Comparison of ENCODE assay signal across 11 cellular contexts in genomic region chr11:119405448-119405847, GRCh38. TPM values are rescaled to one million over a fixed set of nuclear protein-coding genes. Genes with fewer than 3 reads are reported as not detected.
DNase-seq lines count a peak whose midpoint lies in the region; TF ChIP-seq lines count a peak whose summit lies in the region.
"Not testable (repeated sequence)": the region's sequence is repeated elsewhere in the genome, so short reads cannot be mapped to it uniquely, and the experiment has no call there.
"Had no signal": no experiment of that assay in that cellular context is flagged by ENCODE, and none has a peak within 500 bp of the region (broad histone marks: within the 10 kb centered on the region; RNA-seq: fewer than 3 reads in every experiment).

No MANE protein-coding gene starts in this region.

- CTCF ChIA-PET in SK-N-SH (lab: Yijun Ruan, JAX) = interaction anchor here (0.9 to 2.1 kb wide), 3 partner anchors 24 to 69 kb away, joined by 3 to 6 read pairs (median 5); partner anchors contain the start of gene USP2

- in situ Hi-C loops in GM23248 (cut with MboI) = not testable (repeated sequence)

- not testable (repeated sequence) for DNase-seq in GM23248; SK-N-SH; mesothelial cell of epicardium (ENCODE audit: low spot score in 2 of 2, unreplicated experiment in 2 of 2)
- peak; percentile 34 for DNase-seq in type B pancreatic cell (ENCODE audit: extremely low spot score, unreplicated experiment)

- not testable (repeated sequence) for H2AFZ ChIP-seq in GM23248; SK-N-SH (ENCODE audit: low read depth)

- H3K9ac ChIP-seq in GM23248, SK-N-SH: not testable (repeated sequence)

- H3K27ac Mint-ChIP-seq in mesothelial cell of epicardium = peak overlapping the region; percentile 84
- H3K27ac Mint-ChIP-seq in type B pancreatic cell = not testable (repeated sequence)

- not testable (repeated sequence) for H3K36me3 ChIP-seq in GM23248 (ENCODE audit: low read depth); SK-N-SH (replicated peaks in 1 of 2; ENCODE audit: control insufficient read depth in 1 of 2, insufficient read depth in 2 of 2, low read length in 1 of 2)

- not testable (repeated sequence) for H3K79me2 ChIP-seq in GM23248 (ENCODE audit: insufficient read depth); SK-N-SH (ENCODE audit: insufficient read depth)

- not testable (repeated sequence) for H3K27ac ChIP-seq in GM23248
- H3K27ac ChIP-seq in SK-N-SH (ENCODE audit: low read depth in 2 of 2, low read length in 1 of 2) (peak overlapping the region; percentile 18 to 27; a peak in 2 of 4 replicates), VCaP (peak overlapping the region; percentile 22; the same call in 1 of the 2 replicates)

- not testable (repeated sequence) for TF ChIP-seq RAD21 in SK-N-SH (IDR thresholded peaks at IDR 0.05; ENCODE audit: low read length)

- not testable (repeated sequence) for H4K20me1 ChIP-seq in GM23248 (ENCODE audit: insufficient read depth); SK-N-SH (ENCODE audit: insufficient read depth)

- H3K9me2 ChIP-seq in GM23248 (ENCODE audit: insufficient read depth); SK-N-SH: not testable (repeated sequence)

- not testable (repeated sequence) for TF ChIP-seq CTCF in SK-N-SH (IDR thresholded peaks at IDR 0.05); VCaP (conservative IDR thresholded peaks at IDR 0.05); mesothelial cell of epicardium (IDR thresholded peaks at IDR 0.05; ENCODE audit: unreplicated experiment); type B pancreatic cell (conservative IDR thresholded peaks at IDR 0.05)

- not testable (repeated sequence) for H3K4me1 ChIP-seq in GM23248 (ENCODE audit: insufficient read depth); SK-N-SH (ENCODE audit: control insufficient read depth in 1 of 2, insufficient read depth in 2 of 2, low read depth in 1 of 2, low read length in 1 of 2)

- H3K9me3 ChIP-seq in GM23248 (ENCODE audit: low read depth); SK-N-SH: not testable (repeated sequence)

- peaks cover 18% of the 10 kb centered on the region for H3K9me3 Mint-ChIP-seq in mesothelial cell of epicardium
- not testable (repeated sequence) for H3K9me3 Mint-ChIP-seq in type B pancreatic cell

- H3K4me3 ChIP-seq in GM23248; SK-N-SH (ENCODE audit: low read depth in 2 of 2, low read length in 1 of 2): not testable (repeated sequence)

- POLR2A ChIA-PET in SK-N-SH (lab: Yijun Ruan, JAX) = not testable (repeated sequence)

- not testable (repeated sequence) for H3K27me3 Mint-ChIP-seq in mesothelial cell of epicardium (ENCODE audit: low read depth); type B pancreatic cell

- H3K27me3 ChIP-seq in GM23248 (replicated peaks; ENCODE audit: insufficient read depth); SK-N-SH (ENCODE audit: insufficient read depth): not testable (repeated sequence)

- H3K4me2 ChIP-seq in GM23248 (ENCODE audit: unreplicated experiment) = peak overlapping the region; percentile 11
- not testable (repeated sequence) for H3K4me2 ChIP-seq in SK-N-SH

- not testable (repeated sequence) for H3F3A ChIP-seq in GM23248 (ENCODE audit: insufficient read depth); SK-N-SH (replicated peaks; ENCODE audit: insufficient read depth)

- WGBS in GM23248 (ENCODE audit: low coverage in 1 of 2, low lambda C conversion rate in 2 of 2, missing lambda C conversion rate in 2 of 2), 2 experiments = 95% methylated on average over 6 of the region's 6 CpGs
- 93% methylated on average over 6 of the region's 6 CpGs for WGBS in SK-N-SH (ENCODE audit: low lambda C conversion rate)

- not testable (repeated sequence) for TF ChIP-seq EP300 in SK-N-SH (IDR thresholded peaks at IDR 0.05; ENCODE audit: borderline replicate concordance in 1 of 2, low read depth in 1 of 2, low read length in 1 of 2)

- peaks cover 32% of the 10 kb centered on the region for H3K4me1 Mint-ChIP-seq in mesothelial cell of epicardium
- not testable (repeated sequence) for H3K4me1 Mint-ChIP-seq in type B pancreatic cell (ENCODE audit: unreplicated experiment)

- H3K4me3 Mint-ChIP-seq in mesothelial cell of epicardium, type B pancreatic cell: not testable (repeated sequence)

- not testable (repeated sequence) for H3K36me3 Mint-ChIP-seq in mesothelial cell of epicardium, type B pancreatic cell

RNA-seq across cellular contexts. Expression of gene THY1, which starts 17.5 kb away (rescaled TPM):
- 1,197 and 1,694 TPM in 2 replicates for total RNA-seq in GM23248 (2014; rRNA removed; shearing (Covaris generic))
- 1,640 and 1,703 TPM in 2 replicates for polyA plus RNA-seq in GM23248 (2016; fragmentation: Nextera tagmentation; extraction: Ambion mirVana)
- polyA plus RNA-seq in SK-N-SH (2012; rRNA removed) = 1,091 and 1,905 TPM in 2 replicates
- 451 and 1,082 TPM in 2 replicates for polyA plus RNA-seq in SK-N-SH (2012; cell fraction: cytosol; rRNA removed)
- polyA plus RNA-seq in SK-N-SH (2012; cell fraction: nucleus; rRNA removed) = 429 and 498 TPM in 2 replicates
- 121 to 127 TPM (median 121 TPM) in 3 replicates for total RNA-seq in mesothelial cell of epicardium
- total RNA-seq in type B pancreatic cell (ENCODE audit: low replicate concordance) = 2.0 and 19.0 TPM in 2 replicates
- total RNA-seq: CD4-positive, alpha-beta memory T cell; CD4-positive, CD25-positive, alpha-beta regulatory T cell had no signal
- polyA plus RNA-seq: CD14-positive monocyte; CD4-positive, alpha-beta memory T cell; CD4-positive, CD25-positive, alpha-beta regulatory T cell; CD8-positive, alpha-beta memory T cell had no signal

RNA-seq across cellular contexts. Expression of gene USP2, which starts 24.0 kb away (rescaled TPM):
- total RNA-seq in GM23248 (2014; rRNA removed; shearing (Covaris generic)) = not detected in 2 replicates
- polyA plus RNA-seq in GM23248 (2016; fragmentation: Nextera tagmentation; extraction: Ambion mirVana) (0.30 and 0.33 TPM in 2 replicates), SK-N-SH (2012; rRNA removed) (0.81 and 0.97 TPM in 2 replicates)
- polyA plus RNA-seq in SK-N-SH (2012; cell fraction: cytosol; rRNA removed) = 0.46 and 0.60 TPM in 2 replicates
- 1.6 TPM in 2 replicates for polyA plus RNA-seq in SK-N-SH (2012; cell fraction: nucleus; rRNA removed)
- total RNA-seq in mesothelial cell of epicardium (12.4 to 13.2 TPM (median 13.1 TPM) in 3 replicates), type B pancreatic cell (ENCODE audit: low replicate concordance) (7.4 and 8.2 TPM in 2 replicates)
- polyA plus RNA-seq: CD14-positive monocyte; CD8-positive, alpha-beta memory T cell had no signal

RNA-seq across cellular contexts. Expression of gene MFRP, which starts 58.9 kb away (rescaled TPM):
- total RNA-seq in GM23248 (2014; rRNA removed; shearing (Covaris generic)) = 0.13 TPM in 1 of 2 replicates, not detected in the other
- polyA plus RNA-seq in GM23248 (2016; fragmentation: Nextera tagmentation; extraction: Ambion mirVana) (not detected in 2 replicates), SK-N-SH (2012; rRNA removed) (not detected in 2 replicates)
- not detected in 2 replicates for polyA plus RNA-seq in SK-N-SH (2012; cell fraction: cytosol; rRNA removed)
- polyA plus RNA-seq in SK-N-SH (2012; cell fraction: nucleus; rRNA removed) = not detected in 2 replicates
- total RNA-seq in mesothelial cell of epicardium (not detected in 3 replicates), type B pancreatic cell (ENCODE audit: low replicate concordance) (not detected in 2 replicates)
- total RNA-seq: A673; CD4-positive, alpha-beta memory T cell; CD4-positive, CD25-positive, alpha-beta regulatory T cell; CD8-positive, alpha-beta memory T cell had no signal
- polyA plus RNA-seq: AG04450; CD14-positive monocyte; CD4-positive, alpha-beta memory T cell; CD4-positive, CD25-positive, alpha-beta regulatory T cell; CD8-positive, alpha-beta memory T cell had no signal
